Comparison of ENCODE assay signal across 8 cellular contexts in genomic region chr4:48342559-48342878, GRCh38. TPM values are rescaled to one million over a fixed set of nuclear protein-coding genes. Genes with fewer than 3 reads are reported as not detected.
DNase-seq lines count a peak whose midpoint lies in the region; ATAC-seq and TF ChIP-seq lines count a peak whose summit lies in the region.

No MANE protein-coding gene starts in this region.

- peak overlapping the region; percentile 99 for H3K4me2 ChIP-seq in OCI-LY1 (ENCODE audit: low read length)

- H3K27ac ChIP-seq in OCI-LY1 (ENCODE audit: low read depth, low read length, poor library complexity, severe bottlenecking): no peak overlapping the region

- peaks cover 9% of the 10 kb centered on the region for H3K36me3 Mint-ChIP-seq in central memory CD8-positive, alpha-beta T cell (ENCODE audit: insufficient read depth)
- peaks cover 0 to 8% of the 10 kb centered on the region in 2 donors for H3K36me3 Mint-ChIP-seq in naive B cell

- peak overlapping the region; percentile 90 for H3K4me3 Mint-ChIP-seq in central memory CD8-positive, alpha-beta T cell
- H3K4me3 Mint-ChIP-seq in naive B cell: peak overlapping the region; percentile 92 to 99 (median 96)

- peaks cover 41% of the 10 kb centered on the region for H3K79me2 ChIP-seq in OCI-LY1 (ENCODE audit: insufficient read depth, low read length)

- no peaks in the 10 kb centered on the region for H3F3A ChIP-seq in OCI-LY1 (ENCODE audit: insufficient read depth, low read length)

- H4K20me1 ChIP-seq in OCI-LY1 (ENCODE audit: insufficient read depth, low read length): peaks cover 2% of the 10 kb centered on the region; the same call in 1 of the 2 replicates

- H3K27me3 Mint-ChIP-seq in central memory CD8-positive, alpha-beta T cell: no peaks in the 10 kb centered on the region
- no peaks in the 10 kb centered on the region for H3K27me3 Mint-ChIP-seq in naive B cell

- peak overlapping the region; percentile 93 for H3K27ac Mint-ChIP-seq in central memory CD8-positive, alpha-beta T cell (ENCODE audit: low read depth)
- peak overlapping the region; percentile 46 to 99 (median 94) for H3K27ac Mint-ChIP-seq in naive B cell

- peaks cover 57% of the 10 kb centered on the region for H3K4me1 Mint-ChIP-seq in central memory CD8-positive, alpha-beta T cell
- peaks cover 32 to 57% (median 44%) of the 10 kb centered on the region in 3 donors for H3K4me1 Mint-ChIP-seq in naive B cell

- H3K4me1 ChIP-seq in OCI-LY1 (ENCODE audit: insufficient read depth, low read length, severe bottlenecking): peaks cover 32% of the 10 kb centered on the region

- no peaks in the 10 kb centered on the region for H3K9me2 ChIP-seq in OCI-LY1 (ENCODE audit: low read depth, low read length)

- no peaks in the 10 kb centered on the region for H3K36me3 ChIP-seq in OCI-LY1 (ENCODE audit: insufficient read depth, low read length)

- peak overlapping the region; percentile 85 for H3K9ac ChIP-seq in OCI-LY1 (ENCODE audit: low read length)

- ATAC-seq in central memory CD8-positive, alpha-beta T cell (replicated peaks; ENCODE audit: extremely low read depth, poor library complexity, severe bottlenecking): no peak
- ATAC-seq in naive B cell (ENCODE audit: low read depth in 2 of 2) (no peak), HG03095 (IDR thresholded peaks at IDR 0.05; ENCODE audit: unreplicated experiment) (no peak)

- TF ChIP-seq CTCF in OCI-LY1 (IDR thresholded peaks at IDR 0.05; ENCODE audit: low read length): no peak

- H3K9me3 Mint-ChIP-seq in central memory CD8-positive, alpha-beta T cell: no peaks in the 10 kb centered on the region
- H3K9me3 Mint-ChIP-seq in naive B cell: no peaks in the 10 kb centered on the region

- DNase-seq in ELR (ENCODE audit: low read depth) (peak; percentile 32), naive B cell (peak; percentile 10), islet precursor cell (no peak), amniotic stem cell (lab: John Stamatoyannopoulos, UW) (no peak), ureter (ENCODE audit: low spot score) (no peak)
- DNase-seq in central memory CD8-positive, alpha-beta T cell (ENCODE audit: low spot score in 2 of 2): no peak

- no peaks in the 10 kb centered on the region for H3K27me3 ChIP-seq in OCI-LY1 (ENCODE audit: insufficient read depth, low read length)

- H3K9me3 ChIP-seq in OCI-LY1 (ENCODE audit: low read length): no peaks in the 10 kb centered on the region

- H3K4me3 ChIP-seq in OCI-LY1 (ENCODE audit: low read depth, low read length, poor library complexity, severe bottlenecking): peak overlapping the region; percentile 91

- no peak overlapping the region for H2AFZ ChIP-seq in OCI-LY1 (ENCODE audit: low read length)

RNA-seq across cellular contexts. Expression of gene SLAIN2, which starts 1.2 kb away (rescaled TPM):
- 10 to 100 TPM; 14.5 to 33.2 (median 28.0) TPM for polyA plus RNA-seq in naive B cell (ENCODE audit: low read depth in 6 of 6)
- 92.0 TPM for total RNA-seq in ureter

Comparison
In these comparisons a context has a peak if more than half of its experiments do, and no peak if none do; other contexts are left out.
1. DNase-seq: peak in ELR (single experiment) and naive B cell (single experiment); none in central memory CD8-positive, alpha-beta T cell (0 of 2), islet precursor cell (single experiment), amniotic stem cell (single experiment) and ureter (single experiment).